In genomic region chr6:1657116-1657776, GRCh38 we compare ENCODE assay signal across 15 cellular contexts. TPM values are rescaled to one million over a fixed set of nuclear protein-coding genes. Genes with fewer than 3 reads are reported as not detected.
"Had no signal": no experiment of that assay in that cellular context is flagged by ENCODE, and none has a peak within 500 bp of the region (broad histone marks: within the 10 kb centered on the region; RNA-seq: fewer than 3 reads in every experiment).

No MANE protein-coding gene starts in this region.

- DNase-seq: activated CD4-positive, alpha-beta T cell treated with anti-CD3 and anti-CD28 coated beads for 1 hour; activated CD4-positive, alpha-beta T cell treated with anti-CD3 and anti-CD28 coated beads, Interleukin-2, amount 50 U/mL, for 48 hours; activated CD8-positive, alpha-beta memory T cell treated with anti-CD3 and anti-CD28 coated beads, Interleukin-2, amount 10 ng/mL, durations not matched to agents 7 days and 5 days; activated gamma-delta T cell; activated T-cell treated with anti-CD3 and anti-CD28 coated beads, Interleukin-2, amount 50 U/mL, for 24 hours; amygdala; brain microvascular endothelial cell; immature natural killer cell; left colon; naive thymus-derived CD4-positive, alpha-beta T cell; T-helper 9 cell had no signal

- H3K4me3 ChIP-seq: skin epidermis, thyroid gland had no signal

- H3K27ac ChIP-seq: brain microvascular endothelial cell, skin epidermis, thyroid gland had no signal

- H3K9me3 Mint-ChIP-seq: activated T-cell treated with anti-CD3 and anti-CD28 coated beads, Interleukin-2, amount 50 U/mL, for 24 hours; dendritic cell treated with granulocyte-macrophage colony-stimulating factor and Interleukin-4, amounts not matched to agents 40 ng/mL and 50 ng/mL, for 4 days; immature natural killer cell; naive thymus-derived CD4-positive, alpha-beta T cell had no signal

- H3K9me3 ChIP-seq: thyroid gland had no signal

- ATAC-seq: activated CD8-positive, alpha-beta memory T cell treated with anti-CD3 and anti-CD28 coated beads, Interleukin-2, amount 10 ng/mL, durations not matched to agents 7 days and 5 days; left colon; naive thymus-derived CD4-positive, alpha-beta T cell had no signal

- H3K4me3 Mint-ChIP-seq: activated CD8-positive, alpha-beta memory T cell treated with anti-CD3 and anti-CD28 coated beads, Interleukin-2, amount 10 ng/mL, durations not matched to agents 7 days and 5 days; activated naive CD8-positive, alpha-beta T cell; activated T-cell treated with anti-CD3 and anti-CD28 coated beads, Interleukin-2, amount 50 U/mL, for 24 hours; dendritic cell treated with granulocyte-macrophage colony-stimulating factor and Interleukin-4, amounts not matched to agents 40 ng/mL and 50 ng/mL, for 4 days; immature natural killer cell; naive thymus-derived CD4-positive, alpha-beta T cell had no signal

- H3K27me3 Mint-ChIP-seq: activated CD8-positive, alpha-beta memory T cell treated with anti-CD3 and anti-CD28 coated beads, Interleukin-2, amount 10 ng/mL, durations not matched to agents 7 days and 5 days; activated naive CD8-positive, alpha-beta T cell; activated T-cell treated with anti-CD3 and anti-CD28 coated beads, Interleukin-2, amount 50 U/mL, for 24 hours; naive thymus-derived CD4-positive, alpha-beta T cell had no signal

- H3K27ac Mint-ChIP-seq: activated CD8-positive, alpha-beta memory T cell treated with anti-CD3 and anti-CD28 coated beads, Interleukin-2, amount 10 ng/mL, durations not matched to agents 7 days and 5 days; activated naive CD8-positive, alpha-beta T cell; activated T-cell treated with anti-CD3 and anti-CD28 coated beads, Interleukin-2, amount 50 U/mL, for 24 hours; dendritic cell treated with granulocyte-macrophage colony-stimulating factor and Interleukin-4, amounts not matched to agents 40 ng/mL and 50 ng/mL, for 4 days had no signal

- H3K36me3 Mint-ChIP-seq: activated CD8-positive, alpha-beta memory T cell treated with anti-CD3 and anti-CD28 coated beads, Interleukin-2, amount 10 ng/mL, durations not matched to agents 7 days and 5 days; immature natural killer cell had no signal

- H3K36me3 ChIP-seq: brain microvascular endothelial cell, thyroid gland had no signal

- H3K27me3 ChIP-seq: brain microvascular endothelial cell, thyroid gland had no signal

RNA-seq across cellular contexts. Expression of gene FOXC1, which starts 47.5 kb away (rescaled TPM):
- total RNA-seq: naive thymus-derived CD4-positive, alpha-beta T cell had no signal
